Comparison of ENCODE assay signal across 1 cellular context in genomic region chr5:179558912-179559279, GRCh38.
TF ChIP-seq lines count a peak whose summit lies in the region.

No MANE protein-coding gene starts in this region.

TF ChIP-seq in IMR-90, 13 proteins besides CTCF, POLR2A, EP300 and RAD21:
- no peak for TF ChIP-seq RCOR1 (IDR thresholded peaks at IDR 0.05; ENCODE audit: insufficient replicate concordance, low read length)
- no peak for TF ChIP-seq FOS (IDR thresholded peaks at IDR 0.05; ENCODE audit: low read depth, low read length)
- TF ChIP-seq, protein P1, sequence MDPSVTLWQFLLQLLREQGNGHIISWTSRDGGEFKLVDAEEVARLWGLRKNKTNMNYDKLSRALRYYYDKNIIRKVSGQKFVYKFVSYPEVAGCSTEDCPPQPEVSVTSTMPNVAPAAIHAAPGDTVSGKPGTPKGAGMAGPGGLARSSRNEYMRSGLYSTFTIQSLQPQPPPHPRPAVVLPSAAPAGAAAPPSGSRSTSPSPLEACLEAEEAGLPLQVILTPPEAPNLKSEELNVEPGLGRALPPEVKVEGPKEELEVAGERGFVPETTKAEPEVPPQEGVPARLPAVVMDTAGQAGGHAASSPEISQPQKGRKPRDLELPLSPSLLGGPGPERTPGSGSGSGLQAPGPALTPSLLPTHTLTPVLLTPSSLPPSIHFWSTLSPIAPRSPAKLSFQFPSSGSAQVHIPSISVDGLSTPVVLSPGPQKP (IDR thresholded peaks at IDR 0.05; ENCODE audit: borderline replicate concordance, low read depth, low read length) = no peak
- TF ChIP-seq CEBPB (IDR thresholded peaks at IDR 0.05; ENCODE audit: low read depth, low read length) = no peak
- no peak for TF ChIP-seq MAZ (IDR thresholded peaks at IDR 0.05; ENCODE audit: borderline replicate concordance, low read depth, low read length)
- TF ChIP-seq RFX5 (IDR thresholded peaks at IDR 0.05; ENCODE audit: low read depth, low read length) = no peak
- no peak for TF ChIP-seq MXI1 (IDR thresholded peaks at IDR 0.05; ENCODE audit: borderline replicate concordance, low read depth, low read length)
- TF ChIP-seq NFE2L2 (IDR thresholded peaks at IDR 0.05; ENCODE audit: low read depth, low read length) = no peak
- no peak for TF ChIP-seq BHLHE40 (IDR thresholded peaks at IDR 0.05; ENCODE audit: low read depth, low read length)
- TF ChIP-seq SMC3 (IDR thresholded peaks at IDR 0.05; ENCODE audit: low read depth, low read length) = no peak
- no peak for TF ChIP-seq MAFK (IDR thresholded peaks at IDR 0.05; ENCODE audit: low read depth, low read length)
- no peak for TF ChIP-seq CHD1 (IDR thresholded peaks at IDR 0.05; ENCODE audit: low read depth, low read length)
- no peak for TF ChIP-seq USF2 (IDR thresholded peaks at IDR 0.05; ENCODE audit: low read depth, low read length)
